Comparison of ENCODE assay signal across 19 cellular contexts in the genomic region with DNA sequence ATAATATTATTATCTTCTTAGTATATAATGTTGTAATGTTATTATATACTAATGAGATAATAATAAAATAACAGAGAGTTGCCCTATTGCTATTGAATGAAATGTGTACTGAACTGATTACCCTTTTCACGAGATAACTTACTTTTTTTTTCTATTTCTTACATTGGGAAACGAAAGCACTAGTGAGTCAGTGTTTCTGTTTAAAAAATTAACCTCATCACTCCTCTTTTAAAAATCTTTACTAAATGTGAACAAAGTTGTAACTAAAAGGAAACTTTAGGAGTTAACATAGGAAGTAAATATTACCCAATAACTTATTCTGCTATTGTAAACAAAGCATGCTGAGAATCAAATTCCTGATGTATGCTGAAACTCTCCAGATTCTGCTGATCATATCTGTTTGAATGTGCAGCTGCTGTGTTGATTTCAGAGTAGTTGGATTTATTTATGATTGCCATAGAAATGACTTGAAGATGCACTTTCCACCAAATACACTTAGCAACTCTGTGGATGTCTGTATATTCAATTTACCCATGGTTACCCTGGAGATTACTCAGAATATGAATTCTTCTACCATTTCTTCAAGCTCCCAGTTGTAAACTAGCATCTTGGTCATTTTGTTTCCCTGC.
DNase-seq lines count a peak whose midpoint lies in the region; ATAC-seq, FAIRE-seq and TF ChIP-seq lines count a peak whose summit lies in the region.
"Had no signal": no experiment of that assay in that cellular context is flagged by ENCODE, and none has a peak within 500 bp of the region (broad histone marks: within the 10 kb centered on the region; RNA-seq: fewer than 3 reads in every experiment).

No MANE protein-coding gene starts in this region.

- FAIRE-seq in frontal cortex (lab: Jason Lieb, UNC): peak; percentile 49
- FAIRE-seq: endothelial cell of umbilical vein, keratinocyte had no signal

- TF ChIP-seq CTCF in AG04449 (IDR thresholded peaks at IDR 0.05; ENCODE audit: insufficient read depth, low read length, missing control alignments) (no peak), HFF-Myc (IDR thresholded peaks at IDR 0.05; ENCODE audit: low read depth, low read length, missing control alignments) (no peak), astrocyte of the spinal cord (IDR thresholded peaks at IDR 0.05; ENCODE audit: low read depth, low read length) (no peak), GM13976 (IDR thresholded peaks at IDR 0.05; ENCODE audit: borderline replicate concordance, control extremely low read depth, extremely low read depth, insufficient read depth, missing control alignments) (no peak)

- POLR2A ChIA-PET in AG04449 (lab: Yijun Ruan, JAX): no interaction called here

- in situ Hi-C loops in astrocyte of the spinal cord (cut with HindIII; ENCODE audit: low sequenced_read_pairs) (no loop called here), GM13976 (cut with MboI; ENCODE audit: low sequenced_read_pairs, unreplicated experiment) (no loop called here)

- CTCF ChIA-PET in AG04449 (lab: Yijun Ruan, JAX): no interaction called here

- no peak for ATAC-seq in HG03196 (IDR thresholded peaks at IDR 0.05; ENCODE audit: unreplicated experiment)
- no peak for ATAC-seq in GM18519 (IDR thresholded peaks at IDR 0.05; ENCODE audit: low FRiP score, unreplicated experiment)
- no peak for ATAC-seq in GM21717 (IDR thresholded peaks at IDR 0.05; ENCODE audit: unreplicated experiment)
- ATAC-seq: activated naive CD8-positive, alpha-beta T cell treated with anti-CD3 and anti-CD28 coated beads, Interleukin-2, amount 50 U/mL, for 24 hours; heart right ventricle; Panc1 had no signal

- H3K4me3 ChIP-seq in AG04449 (ENCODE audit: low read depth, low read length): no peak overlapping the region
- H3K4me3 ChIP-seq in HFF-Myc (replicated peaks; ENCODE audit: low read depth, low read length): no peak overlapping the region
- no peak overlapping the region for H3K4me3 ChIP-seq in astrocyte of the spinal cord (ENCODE audit: low read depth, low read length)
- H3K4me3 ChIP-seq: heart right ventricle had no signal

- DNase-seq in AG04449 (ENCODE audit: low read depth, low spot score) (peak; percentile 36), HFF-Myc (ENCODE audit: extremely low read depth, low read depth) (peak; percentile 16), astrocyte of the spinal cord (ENCODE audit: low read depth, low spot score) (peak; percentile 77), frontal cortex (ENCODE audit: low spot score in 2 of 2) (no peak), GM13976 (ENCODE audit: low spot score) (no peak)
- DNase-seq: ACHN; activated naive CD8-positive, alpha-beta T cell treated with anti-CD3 and anti-CD28 coated beads, Interleukin-2, amount 50 U/mL, for 24 hours; Caco-2; GDM1; heart right ventricle; NCI-H187 treated with DMSO at 0.1 percent for 48 hours; NCI-H526; stimulated activated CD4-positive, alpha-beta T cell treated with anti-CD3 and anti-CD28 coated beads, Interleukin-1b, Interleukin-23, amount 100 ng/mL, for 48 hours had no signal

Comparison
In these comparisons a context has a peak if more than half of its experiments do, and no peak if none do; other contexts are left out.
1. DNase-seq: peak in AG04449 (single experiment), HFF-Myc (single experiment) and astrocyte of the spinal cord (single experiment); none in frontal cortex (0 of 2) and GM13976 (single experiment).